Comparison of ENCODE assay signal across 8 cellular contexts in the genomic region with DNA sequence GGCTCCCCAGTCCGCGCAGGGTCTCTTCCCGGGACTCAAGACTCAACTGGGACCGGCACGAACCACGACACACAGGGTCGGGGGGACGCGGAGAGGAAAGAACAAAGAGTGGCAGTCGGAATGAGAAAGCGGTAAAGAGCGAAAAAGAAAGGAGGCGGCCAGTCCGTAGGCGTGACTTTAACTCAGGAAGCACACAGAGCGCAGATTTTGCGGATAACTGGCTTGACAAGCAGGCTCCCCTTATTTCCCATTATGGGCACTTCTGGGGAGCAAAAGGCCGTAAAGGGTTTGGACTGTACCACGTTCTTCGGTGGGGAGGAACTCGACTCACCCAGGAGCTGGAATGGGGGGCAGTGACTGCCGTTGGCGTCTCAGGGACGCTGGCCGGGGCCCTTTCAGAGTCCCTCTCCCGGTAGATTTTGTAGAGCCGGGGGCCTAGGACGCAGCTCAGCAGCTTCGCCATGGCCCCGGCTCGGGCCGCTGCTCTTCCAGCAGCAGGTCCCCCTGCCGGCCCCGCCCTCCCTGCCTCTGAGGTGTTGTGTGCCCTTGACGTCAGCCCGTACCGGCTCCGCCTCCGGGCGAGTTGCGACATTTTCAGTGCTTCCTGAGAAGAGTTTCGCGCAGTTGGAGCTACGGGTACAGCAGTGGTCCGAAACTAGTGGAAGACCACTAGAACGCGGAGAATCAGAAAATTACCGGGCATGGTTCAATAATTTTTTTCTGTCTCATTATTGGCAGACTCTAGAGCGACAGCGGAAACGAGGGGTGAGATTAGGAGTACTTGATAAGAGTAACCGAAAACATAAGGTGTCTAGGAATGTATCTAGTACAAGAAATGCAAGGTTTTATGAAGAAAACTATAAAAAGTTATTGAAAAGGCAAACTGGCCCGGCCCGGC. TPM values are rescaled to one million over a fixed set of nuclear protein-coding genes. Genes with fewer than 3 reads are reported as not detected.
A peak's percentile ranks its signal among the peaks of the same experiment; 100 is the strongest.
DNase-seq lines count a peak whose midpoint lies in the region; ATAC-seq and TF ChIP-seq lines count a peak whose summit lies in the region.

A gene (minus strand): TSS at position 506 of the 898 bp plus-strand sequence. CDS start 43 bp downstream, at position 463.

- CTCF ChIA-PET in GM10248 (lab: Yijun Ruan, JAX): interaction anchor here (0.9 to 1.8 kb wide), 12 partner anchors 10 to 127 kb away, joined by 3 to 6 read pairs (median 4); a partner anchor contains a TSS

- H3K36me3 ChIP-seq in adipocyte (ENCODE audit: control insufficient read depth, insufficient read depth, low read length, severe bottlenecking) (peaks cover under 1% of the 10 kb centered on the region), cardiac muscle cell (peaks cover 5% of the 10 kb centered on the region), parathyroid adenoma (ENCODE audit: control insufficient read depth, insufficient read depth, low read length) (no peaks in the 10 kb centered on the region), tibial nerve (peaks cover 0 to 21% (median 0%) of the 10 kb centered on the region in 3 donors)

- ATAC-seq in HG02759 (IDR thresholded peaks at IDR 0.05; ENCODE audit: unreplicated experiment): peak; percentile 93

- H3K9ac ChIP-seq in adipocyte (ENCODE audit: low read length): peak within 1 kb of the TSS; percentile 95
- peak within 1 kb of the TSS; percentile 94 for H3K9ac ChIP-seq in parathyroid adenoma

- TF ChIP-seq CTCF in GM10248 (IDR thresholded peaks at IDR 0.05; ENCODE audit: control extremely low read depth, extremely low read depth, low read depth, missing control alignments) (no peak), cardiac muscle cell (IDR thresholded peaks at IDR 0.05; ENCODE audit: low read depth, low read length) (no peak), parathyroid adenoma (IDR thresholded peaks at IDR 0.05) (peak; percentile 27), tibial nerve (IDR thresholded peaks at IDR 0.05) (peak in 2 of 5 experiments; percentile 54 to 64)

- TF ChIP-seq EP300 in tibial nerve (IDR thresholded peaks at IDR 0.05): peak; percentile 97 to 100

- H3K4me3 ChIP-seq in adipocyte (ENCODE audit: low read length): peak within 1 kb of the TSS; percentile 88
- peak within 1 kb of the TSS; percentile 88 for H3K4me3 ChIP-seq in cardiac muscle cell
- H3K4me3 ChIP-seq in parathyroid adenoma (ENCODE audit: low read depth, low read length): peak within 1 kb of the TSS; percentile 88
- H3K4me3 ChIP-seq in tibial nerve: peak within 1 kb of the TSS; percentile 61 to 92 (median 76)

- peak; percentile 99 for DNase-seq in GM10248 (ENCODE audit: extremely low spot score)
- peak; percentile 95 for DNase-seq in NCI-H1436 (lab: John Stamatoyannopoulos, UW)
- peak; percentile 94 for DNase-seq in T follicular helper cell (ENCODE audit: low read depth)
- DNase-seq in adipocyte (ENCODE audit: low read depth): peak; percentile 99
- DNase-seq in cardiac muscle cell (ENCODE audit: low read depth in 1 of 2, low spot score in 1 of 2): peak; percentile 99
- DNase-seq in tibial nerve (ENCODE audit: low spot score in 2 of 2): peak; percentile 99

- peak within 1 kb of the TSS; percentile 82 for H3K4me2 ChIP-seq in parathyroid adenoma (ENCODE audit: low read length)

- H3K27me3 ChIP-seq in adipocyte (replicated peaks; ENCODE audit: control insufficient read depth, insufficient read depth, low read length) (no peaks in the 10 kb centered on the region), cardiac muscle cell (no peaks in the 10 kb centered on the region), parathyroid adenoma (ENCODE audit: control insufficient read depth, insufficient read depth, low read length) (no peaks in the 10 kb centered on the region), tibial nerve (no peaks in the 10 kb centered on the region)

- peaks cover 11% of the 10 kb centered on the region for H3K79me2 ChIP-seq in parathyroid adenoma

- POLR2A ChIA-PET in GM10248 (lab: Yijun Ruan, JAX): interaction anchor here (0.5 to 1.3 kb wide), 6 partner anchors 8 to 195 kb away, joined by 3 to 7 read pairs (median 5); a partner anchor contains a TSS

- H3K27ac ChIP-seq in cardiac muscle cell (peak within 1 kb of the TSS; percentile 96), parathyroid adenoma (peak within 1 kb of the TSS; percentile 96), tibial nerve (peak within 1 kb of the TSS; percentile 89 to 98 (median 96))

- H3K9me3 ChIP-seq in adipocyte (ENCODE audit: control insufficient read depth, low read length) (no peaks in the 10 kb centered on the region), cardiac muscle cell (ENCODE audit: low read depth) (no peaks in the 10 kb centered on the region), parathyroid adenoma (ENCODE audit: control insufficient read depth, low read length) (no peaks in the 10 kb centered on the region), tibial nerve (no peaks in the 10 kb centered on the region)

- peak; percentile 95 to 100 for TF ChIP-seq POLR2A in tibial nerve (IDR thresholded peaks at IDR 0.05)

- H3K4me1 ChIP-seq in adipocyte (ENCODE audit: control insufficient read depth, insufficient read depth, low read length) (peaks cover 16% of the 10 kb centered on the region), cardiac muscle cell (ENCODE audit: low read depth) (peaks cover 8% of the 10 kb centered on the region), parathyroid adenoma (peaks cover 12% of the 10 kb centered on the region), tibial nerve (peaks cover 0 to 38% (median 16%) of the 10 kb centered on the region in 4 donors)

- peak within 1 kb of the TSS; percentile 96 for H2AFZ ChIP-seq in parathyroid adenoma

- WGBS in tibial nerve, 2 donors: 1% methylated on average over 54 of the region's 54 CpGs

RNA-seq across cellular contexts. Expression of the gene that starts here (rescaled TPM):
- total RNA-seq in cardiac muscle cell (48.0 and 66.3 TPM in 2 replicates), tibial nerve (10 to 100 TPM; 37.1 to 62.1 (median 49.9) TPM)
- polyA plus RNA-seq in cardiac muscle cell: 61.5 and 65.1 TPM in 2 replicates

Comparison
In these comparisons a context has a peak if more than half of its experiments do, and no peak if none do; other contexts are left out.
1. Peak in every context shown above with its lines: DNase-seq, ATAC-seq, H3K4me3 ChIP-seq and H3K27ac ChIP-seq.